Comparison of ENCODE assay signal across 15 cellular contexts in genomic region chr14:19821016-19821415, GRCh38. TPM values are rescaled to one million over a fixed set of nuclear protein-coding genes. Genes with fewer than 3 reads are reported as not detected.
"Had no signal": no experiment of that assay in that cellular context is flagged by ENCODE, and none has a peak within 500 bp of the region (broad histone marks: within the 10 kb centered on the region; RNA-seq: fewer than 3 reads in every experiment).

No MANE protein-coding gene starts in this region.

RNA-seq across cellular contexts. Expression of gene OR4N2, which starts 17.4 kb away (rescaled TPM):
- total RNA-seq: stomach, subcutaneous adipose tissue, suprapubic skin, temporal lobe, thoracic aorta, thyroid gland, tibial nerve, transverse colon, upper lobe of left lung, upper lobe of right lung, ureter, urinary bladder, uterus, vagina had no signal
- polyA plus RNA-seq: stomach, urinary bladder had no signal

RNA-seq across cellular contexts. Expression of gene OR4M1, which starts 47.7 kb away (rescaled TPM):
- total RNA-seq: stomach, subcutaneous adipose tissue, suprapubic skin, temporal lobe, thoracic aorta, thyroid gland, tibial nerve, transverse colon, upper lobe of left lung, upper lobe of right lung, ureter, urinary bladder, uterus, vagina had no signal
- polyA plus RNA-seq: stomach, thymus, urinary bladder had no signal

RNA-seq across cellular contexts. Expression of gene OR4K2, which starts 53.9 kb away (rescaled TPM):
- total RNA-seq: subcutaneous adipose tissue, temporal lobe, thoracic aorta, thyroid gland, transverse colon, upper lobe of left lung, upper lobe of right lung, ureter, urinary bladder, uterus, vagina had no signal
- polyA plus RNA-seq: stomach, urinary bladder had no signal
